Comparison of ENCODE assay signal across 15 cellular contexts in the genomic region with DNA sequence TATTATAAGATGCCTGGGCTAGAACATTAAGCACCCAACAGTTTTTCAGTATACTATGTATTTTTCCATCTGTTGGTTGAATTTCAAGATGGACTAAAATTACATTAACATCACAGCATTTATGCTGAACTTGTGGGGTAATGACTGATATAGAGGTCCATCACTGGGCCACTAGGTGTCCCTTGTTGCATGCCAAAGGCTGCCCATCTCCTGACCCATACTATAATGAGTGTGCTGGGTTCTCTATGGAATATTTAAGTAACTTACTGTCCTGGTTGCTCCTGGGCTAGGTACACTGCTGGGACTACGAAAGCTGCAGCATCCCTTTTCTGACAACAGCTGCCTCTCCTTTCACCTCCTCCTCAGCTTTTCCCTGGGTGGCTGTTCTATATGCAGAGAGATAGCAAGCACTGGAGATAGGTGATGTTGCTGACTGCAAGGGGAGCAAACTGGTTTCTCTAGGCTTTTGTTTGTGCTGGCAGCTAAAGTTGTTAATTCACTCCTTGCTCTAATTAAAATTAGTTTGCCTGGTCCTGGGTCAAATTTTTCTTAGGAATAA.
A peak's percentile ranks its signal among the peaks of the same experiment; 100 is the strongest.
DNase-seq lines count a peak whose midpoint lies in the region; ATAC-seq, FAIRE-seq and TF ChIP-seq lines count a peak whose summit lies in the region.
"Had no signal": no experiment of that assay in that cellular context is flagged by ENCODE, and none has a peak within 500 bp of the region (broad histone marks: within the 10 kb centered on the region; RNA-seq: fewer than 3 reads in every experiment).

No MANE protein-coding gene starts in this region.

- no peak for TF ChIP-seq RAD21 in K562 (CRISPR knock-in tag; conservative IDR thresholded peaks at IDR 0.05 in 1 of 2, IDR thresholded peaks at IDR 0.05 in 1 of 2)

- in situ Hi-C loops in K562 (cut with MboI): no loop called here

- H3K9me3 ChIP-seq in K562 (replicated peaks; ENCODE audit: control insufficient read depth, insufficient read depth, low read depth, low read length): no peaks in the 10 kb centered on the region
- H3K9me3 ChIP-seq: adrenal gland, upper lobe of right lung had no signal

- H3K4me1 ChIP-seq in K562 (replicated peaks in 1 of 2; ENCODE audit: control insufficient read depth in 2 of 2, insufficient read depth in 2 of 2, low read length in 2 of 2): no peaks in the 10 kb centered on the region
- H3K4me1 ChIP-seq: adrenal gland, upper lobe of right lung had no signal

- no peaks in the 10 kb centered on the region for H3K9me1 ChIP-seq in K562 (ENCODE audit: control insufficient read depth, insufficient read depth, low read length)

- no peaks in the 10 kb centered on the region for H3K27me3 ChIP-seq in K562 (ENCODE audit: control insufficient read depth in 2 of 2, insufficient read depth in 2 of 2, low read length in 2 of 2)
- H3K27me3 ChIP-seq: adrenal gland, upper lobe of right lung had no signal

- no peak for FAIRE-seq in K562 (lab: Jason Lieb, UNC)
- FAIRE-seq: GM18507 had no signal

- TF ChIP-seq EP300 in K562 (IDR thresholded peaks at IDR 0.05; ENCODE audit: low read length): no peak

- no peaks in the 10 kb centered on the region for H3K36me3 ChIP-seq in K562 (ENCODE audit: control insufficient read depth, insufficient read depth, low read length)
- H3K36me3 ChIP-seq: adrenal gland, upper lobe of right lung had no signal

- H4K20me1 ChIP-seq in K562 (replicated peaks; ENCODE audit: control insufficient read depth, insufficient read depth, low read length): no peaks in the 10 kb centered on the region

- POLR2A ChIA-PET in K562 (lab: Yijun Ruan, JAX): no interaction called here

- H3K4me1 Mint-ChIP-seq in osteocyte (ENCODE audit: unreplicated experiment): no peaks in the 10 kb centered on the region

- peak in 2 of 3 experiments; percentile 9 to 20; a peak in 1 of 6 replicates for TF ChIP-seq CTCF in K562 (IDR thresholded peaks at IDR 0.05 in 2 of 3, conservative IDR thresholded peaks at IDR 0.05 in 1 of 3; ENCODE audit: insufficient read depth in 2 of 3, low read depth in 1 of 3, low read length in 3 of 3)
- peak; percentile 19 for TF ChIP-seq CTCF in osteocyte (IDR thresholded peaks at IDR 0.05)

- H3K4me3 ChIP-seq in K562: no peak overlapping the region
- H3K4me3 ChIP-seq: adrenal gland, upper lobe of right lung had no signal

- CTCF ChIA-PET in K562 (lab: Yijun Ruan, JAX; ENCODE audit: low intra/inter-chr PET ratio): no interaction called here

- peak in 2 of 3 experiments; percentile 11 to 23 for DNase-seq in NCI-H1417 (lab: John Stamatoyannopoulos, UW)
- DNase-seq in NCI-H1417 treated with DMSO at 0.1 percent for 48 hours (lab: John Stamatoyannopoulos, UW): no peak
- DNase-seq in HPDE6-E6E7 (ENCODE audit: extremely low spot score): peak; percentile 6
- DNase-seq in K562 (ENCODE audit: extremely low read depth in 1 of 4, low spot score in 3 of 4): no peak
- no peak for DNase-seq in osteocyte (ENCODE audit: extremely low spot score, unreplicated experiment)
- DNase-seq in mesenteric fat pad (ENCODE audit: low spot score): no peak
- DNase-seq in stimulated activated naive CD8-positive, alpha-beta T cell treated with anti-CD3 and anti-CD28 coated beads, Interleukin-15, Interleukin-2, amounts not matched to agents 100 U/mL and 50 U/mL, for 24 hours: no peak
- DNase-seq: ACHN, adrenal gland, NCI-H2081 treated with DMSO at 0.1 percent for 48 hours, SW 1271, upper lobe of right lung had no signal

- H3K36me3 Mint-ChIP-seq in osteocyte (ENCODE audit: unreplicated experiment): no peaks in the 10 kb centered on the region

- no peaks in the 10 kb centered on the region for H3K9me3 Mint-ChIP-seq in osteocyte (ENCODE audit: unreplicated experiment)
- H3K9me3 Mint-ChIP-seq: dendritic cell treated with granulocyte-macrophage colony-stimulating factor and Interleukin-4, amounts not matched to agents 40 ng/mL and 50 ng/mL, for 4 days had no signal

- no peak for TF ChIP-seq POLR2A in K562 (conservative IDR thresholded peaks at IDR 0.05)

- H3K27ac ChIP-seq in K562 (ENCODE audit: extremely low read depth, low read depth, low read length): no peak overlapping the region
- H3K27ac ChIP-seq: adrenal gland, upper lobe of right lung had no signal

- no peak overlapping the region for H2AFZ ChIP-seq in K562 (ENCODE audit: low read depth, low read length)

- no peaks in the 10 kb centered on the region for H3K79me2 ChIP-seq in K562 (ENCODE audit: control insufficient read depth, insufficient read depth, low read length)

- WGBS in K562 (ENCODE audit: insufficient coverage, low coverage, missing lambda C conversion rate): 0% methylated on average over 1 of the region's 1 CpG

- ATAC-seq in K562 (peak; percentile 73), GM21576 (IDR thresholded peaks at IDR 0.05; ENCODE audit: unreplicated experiment) (no peak)
- no peak for ATAC-seq in stimulated activated naive CD8-positive, alpha-beta T cell treated with anti-CD3 and anti-CD28 coated beads, Interleukin-15, Interleukin-2, amounts not matched to agents 100 U/mL and 50 U/mL, for 24 hours
- ATAC-seq: upper lobe of right lung had no signal

- peaks cover 26% of the 10 kb centered on the region for H3K27me3 Mint-ChIP-seq in osteocyte (ENCODE audit: unreplicated experiment)
- H3K27me3 Mint-ChIP-seq: dendritic cell treated with granulocyte-macrophage colony-stimulating factor and Interleukin-4, amounts not matched to agents 40 ng/mL and 50 ng/mL, for 4 days had no signal

- intact Hi-C loops in K562 (cut with micrococcal nuclease): loop anchor here (5.0 kb wide), 1 partner anchor 116 kb away; no protein-coding TSS in a partner anchor

- H3K9ac ChIP-seq in K562 (ENCODE audit: insufficient read depth in 1 of 2, low read depth in 2 of 2, low read length in 2 of 2): no peak overlapping the region

- H3K4me2 ChIP-seq in K562 (ENCODE audit: insufficient read depth, low read length): no peak overlapping the region

- no peak overlapping the region for H3K27ac Mint-ChIP-seq in osteocyte (ENCODE audit: unreplicated experiment)
- H3K27ac Mint-ChIP-seq: dendritic cell treated with granulocyte-macrophage colony-stimulating factor and Interleukin-4, amounts not matched to agents 40 ng/mL and 50 ng/mL, for 4 days had no signal

- no peak overlapping the region for H3K4me3 Mint-ChIP-seq in osteocyte (ENCODE audit: unreplicated experiment)
- H3K4me3 Mint-ChIP-seq: dendritic cell treated with granulocyte-macrophage colony-stimulating factor and Interleukin-4, amounts not matched to agents 40 ng/mL and 50 ng/mL, for 4 days had no signal

- no TSS peak for BruUV-seq in K562 (replicated peaks; lab: Mats Ljungman, UMichigan)

TF ChIP-seq in K562, 482 proteins besides CTCF, POLR2A, EP300 and RAD21:
- TF ChIP-seq PTBP1 (IDR thresholded peaks at IDR 0.05; ENCODE audit: low read depth, low read length) (no peak), ASH1L (IDR thresholded peaks at IDR 0.05; ENCODE audit: borderline replicate concordance, low read depth, partially characterized antibody) (no peak), U2AF2 (optimal IDR thresholded peaks at IDR 0.05; ENCODE audit: low read depth, low read length) (no peak), FOXJ3 (CRISPR knock-in tag; IDR thresholded peaks at IDR 0.05) (no peak), USF2 (CRISPR knock-in tag; IDR thresholded peaks at IDR 0.05) (no peak), ZNF384 (IDR thresholded peaks at IDR 0.05; ENCODE audit: low read depth, low read length) (no peak), OTX1 (CRISPR knock-in tag; IDR thresholded peaks at IDR 0.05) (no peak), MXI1 (IDR thresholded peaks at IDR 0.05; ENCODE audit: low read depth, low read length) (no peak), CHD1 (IDR thresholded peaks at IDR 0.05; ENCODE audit: low read length) (no peak), ILK (tag; IDR thresholded peaks at IDR 0.05; ENCODE audit: borderline replicate concordance, low read depth) (no peak), MYC (IDR thresholded peaks at IDR 0.05; ENCODE audit: low read depth, low read length) (no peak), MYC (CRISPR knock-in tag; IDR thresholded peaks at IDR 0.05; ENCODE audit: borderline replicate concordance, low read depth) (no peak), MTA2 (IDR thresholded peaks at IDR 0.05; ENCODE audit: low read depth) (no peak), ZNF408 (CRISPR knock-in tag; IDR thresholded peaks at IDR 0.05; ENCODE audit: low read depth) (no peak), VEZF1 (CRISPR knock-in tag; IDR thresholded peaks at IDR 0.05) (no peak), NEUROD1 (IDR thresholded peaks at IDR 0.05; ENCODE audit: borderline replicate concordance, low read depth, low read length, partially characterized antibody) (no peak)
- TF ChIP-seq, protein P1, sequence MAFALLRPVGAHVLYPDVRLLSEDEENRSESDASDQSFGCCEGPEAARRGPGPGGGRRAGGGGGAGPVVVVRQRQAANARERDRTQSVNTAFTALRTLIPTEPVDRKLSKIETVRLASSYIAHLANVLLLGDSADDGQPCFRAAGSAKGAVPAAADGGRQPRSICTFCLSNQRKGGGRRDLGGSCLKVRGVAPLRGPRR (CRISPR knock-in tag; IDR thresholded peaks at IDR 0.05): no peak
TF ChIP-seq in K562: peak in this region for 0.

Comparison
In these comparisons a context has a peak if more than half of its experiments do, and no peak if none do; other contexts are left out.
1. DNase-seq: peak in NCI-H1417 (2 of 3) and HPDE6-E6E7 (single experiment); none in NCI-H1417 treated with DMSO at 0.1 percent for 48 hours (single experiment), K562 (0 of 4), osteocyte (single experiment), mesenteric fat pad (single experiment) and stimulated activated naive CD8-positive, alpha-beta T cell treated with anti-CD3 and anti-CD28 coated beads, Interleukin-15, Interleukin-2, amounts not matched to agents 100 U/mL and 50 U/mL, for 24 hours (single experiment).